Comparison of ENCODE assay signal across 9 cellular contexts in the genomic region with DNA sequence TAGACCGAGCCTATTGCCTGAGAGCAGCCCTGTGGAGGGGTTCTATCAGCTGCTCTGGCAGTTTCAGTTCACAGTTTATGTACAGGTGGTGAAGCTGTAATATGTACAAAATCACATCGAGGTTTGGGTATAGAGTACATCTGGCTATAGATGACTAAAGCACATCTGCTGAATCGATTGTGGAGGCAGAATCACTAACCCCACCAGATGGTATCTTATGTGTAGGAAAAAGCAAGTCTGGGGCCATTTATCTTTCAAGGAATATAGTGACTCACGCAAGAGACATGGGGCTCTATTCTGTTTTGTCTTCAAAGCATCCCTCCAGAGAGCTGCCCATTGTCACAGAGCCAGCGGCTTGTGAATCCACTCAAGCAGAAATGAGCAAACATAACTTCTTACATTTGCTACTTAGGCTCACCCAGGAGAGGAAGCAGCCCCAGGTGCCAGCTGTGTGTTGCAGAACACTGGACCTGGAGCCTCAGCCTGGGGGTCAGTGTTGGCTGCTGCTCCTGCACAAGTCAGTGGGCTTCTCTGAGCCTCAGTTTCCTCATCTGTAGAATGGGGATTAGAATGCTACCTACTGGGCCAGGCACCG. TPM values are rescaled to one million over a fixed set of nuclear protein-coding genes. Genes with fewer than 3 reads are reported as not detected.
DNase-seq lines count a peak whose midpoint lies in the region; ATAC-seq and TF ChIP-seq lines count a peak whose summit lies in the region.
"Had no signal": no experiment of that assay in that cellular context is flagged by ENCODE, and none has a peak within 500 bp of the region (broad histone marks: within the 10 kb centered on the region; RNA-seq: fewer than 3 reads in every experiment).

No MANE protein-coding gene starts in this region.

- H3K4me3 ChIP-seq in thyroid gland (replicated peaks in 1 of 3), result no peak overlapping the region
- H3K4me3 ChIP-seq in gastrocnemius medialis, result no peak overlapping the region

- WGBS in thyroid gland, 2 donors, result 19 to 31% methylated on average over 5 to 6 of the region's 6 CpGs

- TF ChIP-seq CTCF in thyroid gland (IDR thresholded peaks at IDR 0.05) (no peak), gastrocnemius medialis (IDR thresholded peaks at IDR 0.05 in 4 of 5, conservative IDR thresholded peaks at IDR 0.05 in 1 of 5) (no peak)

- intact Hi-C loops in thyroid gland (cut with DNase I), result no loop called here
- intact Hi-C loops in gastrocnemius medialis (cut with DNase I; ENCODE audit: low total_unique reads), result no loop called here

- H3K27ac ChIP-seq in thyroid gland, result peak overlapping the region in 1 of 3 donors; percentile 46
- no peak overlapping the region for H3K27ac ChIP-seq in gastrocnemius medialis
- H3K27ac ChIP-seq: 22Rv1 had no signal

- in situ Hi-C loops in gastrocnemius medialis (cut with MboI; ENCODE audit: low sequenced_read_pairs in 4 of 4), result no loop called here

- DNase-seq in DMS53 (lab: John Stamatoyannopoulos, UW) (peak; percentile 70), DMS53 treated with DMSO at 0.1 percent for 48 hours (lab: John Stamatoyannopoulos, UW; ENCODE audit: unreplicated experiment) (no peak), amniotic epithelial cell (ENCODE audit: low read depth) (peak; percentile 85), thyroid gland (peak; percentile 90 to 94), T-helper 9 cell (no peak), gastrocnemius medialis (no peak)

- H3K9me3 ChIP-seq in thyroid gland, result no peaks in the 10 kb centered on the region
- H3K9me3 ChIP-seq in gastrocnemius medialis, result no peaks in the 10 kb centered on the region

- H3K36me3 ChIP-seq in thyroid gland (no peaks in the 10 kb centered on the region), gastrocnemius medialis (no peaks in the 10 kb centered on the region)

- no peak for TF ChIP-seq POLR2A in thyroid gland (IDR thresholded peaks at IDR 0.05)
- no peak for TF ChIP-seq POLR2A in gastrocnemius medialis (IDR thresholded peaks at IDR 0.05)

- ATAC-seq in GM21447 (IDR thresholded peaks at IDR 0.05; ENCODE audit: unreplicated experiment), result peak; percentile 70
- peak; percentile 67 for ATAC-seq in HG03571 (IDR thresholded peaks at IDR 0.05; ENCODE audit: unreplicated experiment)
- ATAC-seq in gastrocnemius medialis, result no peak

- H3K4me1 ChIP-seq in thyroid gland (peaks cover 5 to 14% of the 10 kb centered on the region in 2 donors), gastrocnemius medialis (peaks cover 0 to 5% of the 10 kb centered on the region in 2 donors)

- no peaks in the 10 kb centered on the region for H3K27me3 ChIP-seq in thyroid gland
- no peaks in the 10 kb centered on the region for H3K27me3 ChIP-seq in gastrocnemius medialis

RNA-seq across cellular contexts. Expression of gene MIIP, which starts 21.3 kb away (rescaled TPM):
- total RNA-seq in thyroid gland, result 10 to 100 TPM; 17.7 to 39.1 (median 30.6) TPM
- 10 to 100 TPM; 32.4 to 43.1 (median 40.1) TPM for total RNA-seq in gastrocnemius medialis

RNA-seq across cellular contexts. Expression of gene TNFRSF8, which starts 22.5 kb away (rescaled TPM):
- total RNA-seq in thyroid gland, result not detected
- total RNA-seq in gastrocnemius medialis, result 1 to 10 TPM; 1.1 to 2.6 (median 1.4) TPM

Comparison
In these comparisons a context has a peak if more than half of its experiments do, and no peak if none do; other contexts are left out.
1. DNase-seq: peak in DMS53 (single experiment), amniotic epithelial cell (single experiment) and thyroid gland (2 of 2); none in DMS53 treated with DMSO at 0.1 percent for 48 hours (single experiment), T-helper 9 cell (single experiment) and gastrocnemius medialis (0 of 2).
2. ATAC-seq: peak in GM21447 (single experiment) and HG03571 (single experiment); none in gastrocnemius medialis (0 of 2).